Comparison of ENCODE assay signal across 7 cellular contexts in genomic region chr4:152573861-152574260, GRCh38.
"Had no signal": no experiment of that assay in that cellular context is flagged by ENCODE, and none has a peak within 500 bp of the region (broad histone marks: within the 10 kb centered on the region; RNA-seq: fewer than 3 reads in every experiment).

No MANE protein-coding gene starts in this region.

- H3K4me3 ChIP-seq: GM23338 had no signal

- H3K4me2 ChIP-seq: GM23338 had no signal

- H3K27ac ChIP-seq: HL-60 had no signal

- ATAC-seq: GM23338 had no signal

- FAIRE-seq: H1, H54 had no signal

- DNase-seq: H9, HCEC 1CT, KBM-7 had no signal
